ENCODE assay signal across 8 cellular contexts in genomic region chr15:22838292-22839042, GRCh38. TPM values are rescaled to one million over a fixed set of nuclear protein-coding genes. Genes with fewer than 3 reads are reported as not detected.
A peak's percentile ranks its signal among the peaks of the same experiment; 100 is the strongest.
DNase-seq lines count a peak whose midpoint lies in the region; ATAC-seq, FAIRE-seq and TF ChIP-seq lines count a peak whose summit lies in the region.

NIPA2 (plus strand) TSS chr15:22838666; CDS start chr15:22851732, 13,066 bp downstream.

- peak; percentile 96 for FAIRE-seq in GM12892 (lab: Jason Lieb, UNC)

- H3K4me1 ChIP-seq in adrenal gland (replicated peaks in 1 of 2) (peaks cover 0 to 30% of the 10 kb centered on the region in 2 donors), heart left ventricle (peaks cover 3 to 31% (median 20%) of the 10 kb centered on the region in 12 donors), upper lobe of left lung (peaks cover 12 to 25% (median 23%) of the 10 kb centered on the region in 4 donors)

- H3K36me3 ChIP-seq in adrenal gland (replicated peaks in 1 of 2) (no peaks in the 10 kb centered on the region), heart left ventricle (peaks cover 0 to 18% (median 2%) of the 10 kb centered on the region in 9 donors), upper lobe of left lung (peaks cover 0 to 9% (median 2%) of the 10 kb centered on the region in 4 donors)

- DNase-seq in GM12892 (ENCODE audit: insufficient read length) (peak; percentile 84), NCI-H146 (lab: John Stamatoyannopoulos, UW) (peak; percentile 95), T-helper 1 cell (peak; percentile 97 to 98 (median 98)), adrenal gland (peak; percentile 98 to 100 (median 99)), heart left ventricle (peak; percentile 98 to 100 (median 99)), posterior cingulate gyrus (peak; percentile 93 to 99 (median 96)), upper lobe of left lung (peak; percentile 98 to 100)

- H3K9me3 ChIP-seq in adrenal gland (replicated peaks in 1 of 3) (no peaks in the 10 kb centered on the region), heart left ventricle (no peaks in the 10 kb centered on the region), upper lobe of left lung (no peaks in the 10 kb centered on the region)

- ATAC-seq in HG02852 (IDR thresholded peaks at IDR 0.05; ENCODE audit: unreplicated experiment) (peak; percentile 77), heart left ventricle (peak; percentile 99), upper lobe of left lung (ENCODE audit: low FRiP score in 2 of 2) (peak; percentile 99 to 100)

- peak within 1 kb of the TSS; percentile 46 to 76 (median 65) for H3K4me3 ChIP-seq in adrenal gland
- H3K4me3 ChIP-seq in heart left ventricle = peak within 1 kb of the TSS; percentile 60 to 92 (median 76)
- peak within 1 kb of the TSS; percentile 74 to 94 (median 83) for H3K4me3 ChIP-seq in upper lobe of left lung

- H3K27me3 ChIP-seq in adrenal gland = no peaks in the 10 kb centered on the region
- H3K27me3 ChIP-seq in heart left ventricle = no peaks in the 10 kb centered on the region
- H3K27me3 ChIP-seq in upper lobe of left lung = no peaks in the 10 kb centered on the region

- WGBS in adrenal gland, 4 donors = 0 to 1% (median 0%) methylated on average over 21 to 83 of the region's 83 CpGs
- 0 to 1% (median 0%) methylated on average over 44 to 83 of the region's 83 CpGs for WGBS in heart left ventricle, 4 donors
- WGBS in upper lobe of left lung, 2 donors = 0 to 1% methylated on average over 2 to 74 of the region's 83 CpGs

- peak within 1 kb of the TSS; percentile 87 to 98 (median 95) for H3K27ac ChIP-seq in adrenal gland
- H3K27ac ChIP-seq in heart left ventricle = peak within 1 kb of the TSS; percentile 82 to 97 (median 94)
- peak within 1 kb of the TSS; percentile 90 to 97 (median 96) for H3K27ac ChIP-seq in upper lobe of left lung

- peak in 1 of 4 donors; percentile 22 for TF ChIP-seq EP300 in upper lobe of left lung (IDR thresholded peaks at IDR 0.05)

- intact Hi-C loops in adrenal gland (cut with DNase I) (no loop called here), heart left ventricle (cut with DNase I) (loop anchor here in 6 of 10 donors (1.0 to 10.0 kb wide), 5 partner anchors 46 to 196 kb away; partner anchors contain the start of genes NIPA1 (in 5 of the 6) and TUBGCP5 (in 1 of the 6)), posterior cingulate gyrus (cut with DNase I) (loop anchor here (2.0 kb wide), 1 partner anchor 52 kb away; the partner anchor contains the start of gene NIPA1)

- TF ChIP-seq CTCF in adrenal gland (IDR thresholded peaks at IDR 0.05) (peak in 3 of 6 experiments; percentile 0 to 43 (median 30)), heart left ventricle (IDR thresholded peaks at IDR 0.05) (peak in 1 of 12 donors; percentile 26), upper lobe of left lung (IDR thresholded peaks at IDR 0.05) (peak in 4 of 6 experiments; percentile 11 to 41 (median 16))

- TF ChIP-seq POLR2A in GM12892 (IDR thresholded peaks at IDR 0.05; ENCODE audit: low read depth, low read length) (peak; percentile 90), adrenal gland (IDR thresholded peaks at IDR 0.05) (peak; percentile 92 to 98), heart left ventricle (IDR thresholded peaks at IDR 0.05) (peak; percentile 38 to 88), upper lobe of left lung (IDR thresholded peaks at IDR 0.05) (peak in 3 of 4 donors; percentile 88 to 95 (median 90))

RNA-seq across cellular contexts. Expression of gene NIPA2, which starts in this region (rescaled TPM):
- 43.0 TPM for polyA plus RNA-seq in GM12892 (2012; ENCODE audit: missing spikeins)
- total RNA-seq in adrenal gland (10 to 100 TPM; 44.7 to 76.5 (median 60.4) TPM), heart left ventricle (10 to 100 TPM; 17.4 to 32.4 (median 20.6) TPM), upper lobe of left lung (10 to 100 TPM; 23.0 to 55.9 (median 47.5) TPM)
- polyA plus RNA-seq in adrenal gland (10 to 100 TPM; 10.5 to 64.4 (median 13.3) TPM), heart left ventricle (10 to 100 TPM in 1 of 2 donors, 1 to 10 TPM in 1; 5.3 to 47.0 TPM)

Comparison
In these comparisons a context has a peak if more than half of its experiments do, and no peak if none do; other contexts are left out.
1. Peak in every context shown above with its lines: DNase-seq, ATAC-seq, H3K4me3 ChIP-seq and H3K27ac ChIP-seq.
2. intact Hi-C loops: an anchor here in heart left ventricle (1.0 to 10.0 kb wide) and posterior cingulate gyrus (2.0 kb wide); none called in adrenal gland.